ENCODE assay signal across 8 cellular contexts in genomic region chr7:152076324-152076821, GRCh38. TPM values are rescaled to one million over a fixed set of nuclear protein-coding genes. Genes with fewer than 3 reads are reported as not detected.
A peak's percentile ranks its signal among the peaks of the same experiment; 100 is the strongest.
DNase-seq lines count a peak whose midpoint lies in the region; ATAC-seq and TF ChIP-seq lines count a peak whose summit lies in the region.

No MANE protein-coding gene starts in this region.

- H3K4me1 ChIP-seq in Panc1 (ENCODE audit: control insufficient read depth, insufficient read depth, low read length): peaks cover 36% of the 10 kb centered on the region
- H3K4me1 ChIP-seq in gastrocnemius medialis: peaks cover 18 to 27% of the 10 kb centered on the region in 2 donors

- H3K4me3 ChIP-seq in Panc1 (ENCODE audit: low read depth in 2 of 2, low read length in 2 of 2): no peak overlapping the region
- no peak overlapping the region for H3K4me3 ChIP-seq in foreskin fibroblast (ENCODE audit: low read depth in 1 of 2, low read length in 2 of 2)
- H3K4me3 ChIP-seq in gastrocnemius medialis: no peak overlapping the region

- TF ChIP-seq CTCF in Panc1 (IDR thresholded peaks at IDR 0.05) (peak; percentile 78), foreskin fibroblast (IDR thresholded peaks at IDR 0.05; ENCODE audit: low read depth, low read length) (peak; percentile 16), gastrocnemius medialis (IDR thresholded peaks at IDR 0.05 in 4 of 5, conservative IDR thresholded peaks at IDR 0.05 in 1 of 5) (peak in 4 of 5 experiments; percentile 28 to 51 (median 42))

- TF ChIP-seq POLR2A in gastrocnemius medialis (IDR thresholded peaks at IDR 0.05): no peak

- H3K4me3 Mint-ChIP-seq in activated CD4-positive, alpha-beta T cell treated with anti-CD3 and anti-CD28 coated beads, Interleukin-2, amount 10 ng/mL, durations not matched to agents 24 days and 14 days: no peak overlapping the region

- peak overlapping the region; percentile 52; the same call in 1 of the 2 replicates for H3K27ac ChIP-seq in Panc1 (ENCODE audit: low read length)
- peak overlapping the region; percentile 16 to 77 (median 56) for H3K27ac ChIP-seq in gastrocnemius medialis

- ATAC-seq in Panc1 (peak; percentile 75), gastrocnemius medialis (peak; percentile 62 to 76), GM18868 (IDR thresholded peaks at IDR 0.05; ENCODE audit: unreplicated experiment) (no peak), GM18520 (IDR thresholded peaks at IDR 0.05; ENCODE audit: unreplicated experiment) (no peak)

- in situ Hi-C loops in Panc1 (cut with HindIII; ENCODE audit: low pct_unique_long_range_greater_than_20kb, low sequenced_read_pairs): no loop called here
- in situ Hi-C loops in gastrocnemius medialis (cut with MboI; ENCODE audit: low sequenced_read_pairs in 4 of 4): no loop called here

- peaks cover 21% of the 10 kb centered on the region for H3K4me1 Mint-ChIP-seq in activated CD4-positive, alpha-beta T cell treated with anti-CD3 and anti-CD28 coated beads, Interleukin-2, amount 10 ng/mL, durations not matched to agents 24 days and 14 days

- H3K27me3 Mint-ChIP-seq in activated CD4-positive, alpha-beta T cell treated with anti-CD3 and anti-CD28 coated beads, Interleukin-2, amount 10 ng/mL, durations not matched to agents 24 days and 14 days: no peaks in the 10 kb centered on the region

- intact Hi-C loops in activated CD4-positive, alpha-beta T cell treated with anti-CD3 and anti-CD28 coated beads, Interleukin-2, amount 10 ng/mL, durations not matched to agents 24 days and 14 days (cut with micrococcal nuclease): no loop called here
- intact Hi-C loops in Panc1 (cut with micrococcal nuclease; ENCODE audit: unreplicated experiment): no loop called here
- intact Hi-C loops in gastrocnemius medialis (cut with DNase I; ENCODE audit: low total_unique reads): no loop called here

- H3K9me3 ChIP-seq in Panc1 (ENCODE audit: control insufficient read depth, insufficient read depth, low read depth, low read length): no peaks in the 10 kb centered on the region
- H3K9me3 ChIP-seq in gastrocnemius medialis: no peaks in the 10 kb centered on the region

- CTCF ChIA-PET in Panc1 (lab: Charles Lee): interaction anchor here (0.6 to 0.7 kb wide), 2 partner anchors 10 to 50 kb away, joined by 4 to 5 read pairs; no protein-coding TSS in a partner anchor

- H3K36me3 Mint-ChIP-seq in activated CD4-positive, alpha-beta T cell treated with anti-CD3 and anti-CD28 coated beads, Interleukin-2, amount 10 ng/mL, durations not matched to agents 24 days and 14 days (ENCODE audit: low read depth): no peaks in the 10 kb centered on the region

- H3K9me3 Mint-ChIP-seq in activated CD4-positive, alpha-beta T cell treated with anti-CD3 and anti-CD28 coated beads, Interleukin-2, amount 10 ng/mL, durations not matched to agents 24 days and 14 days: no peaks in the 10 kb centered on the region

- H3K27me3 ChIP-seq in Panc1 (ENCODE audit: control insufficient read depth, insufficient read depth, low read length) (no peaks in the 10 kb centered on the region), gastrocnemius medialis (no peaks in the 10 kb centered on the region)

- peak; percentile 63 for DNase-seq in activated CD4-positive, alpha-beta T cell treated with anti-CD3 and anti-CD28 coated beads, Interleukin-2, amount 10 ng/mL, durations not matched to agents 24 days and 14 days
- DNase-seq in activated CD4-positive, alpha-beta T cell treated with anti-CD3 and anti-CD28 coated beads for 4 hours: no peak
- DNase-seq in Panc1 (ENCODE audit: low read depth, low spot score) (peak; percentile 8), foreskin fibroblast (peak in 1 of 2 donors; percentile 15), gastrocnemius medialis (no peak), glomerular visceral epithelial cell (ENCODE audit: extremely low spot score) (no peak)

- no peak overlapping the region for H3K27ac Mint-ChIP-seq in activated CD4-positive, alpha-beta T cell treated with anti-CD3 and anti-CD28 coated beads, Interleukin-2, amount 10 ng/mL, durations not matched to agents 24 days and 14 days

- H3K36me3 ChIP-seq in Panc1 (ENCODE audit: control insufficient read depth, insufficient read depth, low read length) (no peaks in the 10 kb centered on the region), gastrocnemius medialis (no peaks in the 10 kb centered on the region)

- no TSS peak for BruUV-seq in Panc1 (replicated peaks; lab: Mats Ljungman, UMichigan)

- POLR2A ChIA-PET in Panc1 (lab: Charles Lee): no interaction called here

RNA-seq across cellular contexts. Expression of gene GALNT11, which starts 50.9 kb away (rescaled TPM):
- total RNA-seq in activated CD4-positive, alpha-beta T cell treated with anti-CD3 and anti-CD28 coated beads, Interleukin-2, amount 10 ng/mL, durations not matched to agents 24 days and 14 days: 22.0 and 22.1 TPM in 2 replicates
- 48.7 TPM for total RNA-seq in Panc1 (2021; ENCODE audit: unreplicated experiment)
- polyA plus RNA-seq in Panc1 (2012; ENCODE audit: insufficient read length): 38.5 TPM
- total RNA-seq in gastrocnemius medialis: 10 to 100 TPM; 16.3 to 49.1 (median 20.1) TPM

Comparison
In these comparisons a context has a peak if more than half of its experiments do, and no peak if none do; other contexts are left out.
1. DNase-seq: peak in activated CD4-positive, alpha-beta T cell treated with anti-CD3 and anti-CD28 coated beads, Interleukin-2, amount 10 ng/mL, durations not matched to agents 24 days and 14 days (single experiment) and Panc1 (single experiment); none in activated CD4-positive, alpha-beta T cell treated with anti-CD3 and anti-CD28 coated beads for 4 hours (0 of 2), gastrocnemius medialis (0 of 2) and glomerular visceral epithelial cell (single experiment).
2. ATAC-seq: peak in Panc1 (single experiment) and gastrocnemius medialis (2 of 2); none in GM18868 (single experiment) and GM18520 (single experiment).
3. CTCF ChIP-seq: peak in every context shown above with its lines; median percentile 78 in Panc1; 42 in gastrocnemius medialis; 16 in foreskin fibroblast.